Comparison of ENCODE assay signal across 1 cellular context in the genomic region with DNA sequence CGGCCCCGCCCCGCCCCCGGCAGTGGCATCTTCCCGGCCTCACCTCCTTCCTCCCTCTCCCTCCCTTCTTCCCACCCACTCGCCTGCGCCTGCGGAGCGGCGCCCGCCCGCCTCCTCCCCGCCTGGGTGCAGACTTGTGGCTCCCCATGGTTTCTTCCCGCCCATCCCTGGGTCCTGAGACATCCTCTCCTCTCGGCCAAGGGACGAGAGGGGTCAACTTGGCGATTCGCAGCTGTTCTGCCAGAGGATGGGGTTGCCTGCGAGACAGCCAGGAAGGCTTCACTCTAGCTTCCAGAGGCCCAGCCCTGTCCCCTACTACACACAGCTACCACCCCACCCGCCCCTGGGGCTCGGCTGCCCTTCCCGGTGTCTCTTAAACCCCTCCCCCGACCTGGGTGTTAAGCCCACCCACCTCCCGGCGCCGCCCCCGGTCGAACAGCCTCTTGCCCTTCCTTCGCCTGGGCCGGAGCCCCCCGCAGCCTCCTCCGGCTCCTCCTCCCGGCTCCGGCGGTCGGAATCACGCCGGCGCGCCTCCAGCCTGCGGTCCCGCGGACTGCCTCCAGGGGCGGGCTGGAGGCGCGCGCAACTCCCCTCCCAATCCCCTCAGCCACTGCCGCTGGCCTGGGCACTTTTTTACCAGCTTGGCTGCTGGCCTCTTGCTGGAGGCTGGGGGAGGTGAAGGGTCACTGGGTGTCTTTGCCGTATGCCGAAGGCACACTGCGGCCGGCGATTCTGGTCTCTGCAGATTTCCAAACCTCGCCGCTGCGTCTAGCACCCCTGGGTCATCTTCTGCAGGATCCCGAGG.
TF ChIP-seq lines count a peak whose summit lies in the region.

No MANE protein-coding gene starts in this region.

TF ChIP-seq in K562, 482 proteins besides CTCF, POLR2A, EP300 and RAD21 (continued from another document and continues in another):
- TF ChIP-seq CCAR2 (IDR thresholded peaks at IDR 0.05; ENCODE audit: low read depth, low read length) (no peak), GATAD2A (IDR thresholded peaks at IDR 0.05) (no peak), HSF4 (CRISPR knock-in tag; IDR thresholded peaks at IDR 0.05; ENCODE audit: borderline replicate concordance) (no peak), HOXB6 (CRISPR knock-in tag; IDR thresholded peaks at IDR 0.05; ENCODE audit: borderline replicate concordance) (no peak), MBD2 (IDR thresholded peaks at IDR 0.05; ENCODE audit: borderline replicate concordance, low read depth) (no peak; the same call in 1 of the 2 replicates), SAFB2 (IDR thresholded peaks at IDR 0.05; ENCODE audit: borderline replicate concordance, low read depth, low read length, severe bottlenecking) (no peak), HNRNPH1 (optimal IDR thresholded peaks at IDR 0.05; ENCODE audit: low read depth, low read length) (no peak), SAP30 (IDR thresholded peaks at IDR 0.05; ENCODE audit: borderline replicate concordance, insufficient read depth, low read depth, low read length, poor library complexity, severe bottlenecking) (no peak), ZFX (CRISPR knock-in tag; IDR thresholded peaks at IDR 0.05) (peak; percentile 52), HMGN3 (IDR thresholded peaks at IDR 0.05; ENCODE audit: borderline replicate concordance, extremely low read depth, insufficient read length, low read depth, low read length) (no peak), ILF3 (IDR thresholded peaks at IDR 0.05; ENCODE audit: borderline replicate concordance) (no peak), SMAD1 (IDR thresholded peaks at IDR 0.05; ENCODE audit: low read depth, low read length, partially characterized antibody) (no peak), FOXJ2 (tag; IDR thresholded peaks at IDR 0.05) (no peak), E2F5 (CRISPR knock-in tag; IDR thresholded peaks at IDR 0.05) (0 out of 2 replicates have a peak, but pooled peaks have one; percentile 49), AFF1 (IDR thresholded peaks at IDR 0.05; ENCODE audit: low read depth in 1 of 2, partially characterized antibody in 2 of 2) (peak in 1 of 2 experiments; percentile 19), NCOA1 (IDR thresholded peaks at IDR 0.05; ENCODE audit: low read depth) (0 out of 2 replicates have a peak, but pooled peaks have one; percentile 9), SPI1 (IDR thresholded peaks at IDR 0.05; ENCODE audit: borderline replicate concordance, low read depth, low read length) (peak; percentile 40; the same call in 1 of the 2 replicates), NBN (IDR thresholded peaks at IDR 0.05; ENCODE audit: low read depth) (peak; percentile 34; the same call in 1 of the 2 replicates), ZNF263 (CRISPR knock-in tag; IDR thresholded peaks at IDR 0.05; ENCODE audit: borderline replicate concordance) (peak; percentile 26; the same call in 1 of the 2 replicates), SRF (CRISPR knock-in tag; IDR thresholded peaks at IDR 0.05) (no peak), SRSF7 (optimal IDR thresholded peaks at IDR 0.05; ENCODE audit: low read depth, low read length) (no peak), PCBP1 (IDR thresholded peaks at IDR 0.05; ENCODE audit: low read depth, low read length, poor library complexity, severe bottlenecking) (peak; percentile 63), MIER1 (IDR thresholded peaks at IDR 0.05; ENCODE audit: low read depth) (no peak), CTBP1 (IDR thresholded peaks at IDR 0.05; ENCODE audit: borderline replicate concordance) (peak; percentile 35), COPS2 (conservative IDR thresholded peaks at IDR 0.05) (no peak), KDM5B (IDR thresholded peaks at IDR 0.05; ENCODE audit: insufficient replicate concordance, low read depth, low read length) (peak; percentile 54), PRPF4 (IDR thresholded peaks at IDR 0.05; ENCODE audit: insufficient read depth, low read depth, low read length, poor library complexity, severe bottlenecking) (no peak), ZBTB11 (CRISPR knock-in tag; IDR thresholded peaks at IDR 0.05) (peak in 1 of 3 experiments; percentile 23; a peak in 1 of 6 replicates), RBFOX2 (IDR thresholded peaks at IDR 0.05; ENCODE audit: low read depth, low read length) (0 out of 2 replicates have a peak, but pooled peaks have one; percentile 1), DLX4 (CRISPR knock-in tag; IDR thresholded peaks at IDR 0.05) (no peak), KAT7 (CRISPR knock-in tag; IDR thresholded peaks at IDR 0.05; ENCODE audit: borderline replicate concordance) (no peak), CTCFL (IDR thresholded peaks at IDR 0.05; ENCODE audit: borderline replicate concordance, insufficient read depth, low read depth, low read length, poor library complexity, severe bottlenecking) (no peak), NRF1 (conservative IDR thresholded peaks at IDR 0.05 in 1 of 2, IDR thresholded peaks at IDR 0.05 in 1 of 2) (peak; percentile 80 to 84), ZNF695 (CRISPR knock-in tag; IDR thresholded peaks at IDR 0.05) (no peak), FIP1L1 (IDR thresholded peaks at IDR 0.05; ENCODE audit: low read depth, low read length, poor library complexity, severe bottlenecking) (peak; percentile 77), RB1 (IDR thresholded peaks at IDR 0.05; ENCODE audit: low read depth) (peak; percentile 72; the same call in 1 of the 2 replicates), SMAD4 (CRISPR knock-in tag; conservative IDR thresholded peaks at IDR 0.05) (0 out of 2 replicates have a peak, but pooled peaks have one; percentile 29), ZBTB7A (IDR thresholded peaks at IDR 0.05; ENCODE audit: borderline replicate concordance, control insufficient read depth, low read depth, low read length) (peak; percentile 87), KDM1A (IDR thresholded peaks at IDR 0.05) (peak; percentile 10 to 65; a peak in 2 of 4 replicates), MYNN (IDR thresholded peaks at IDR 0.05) (0 out of 2 replicates have a peak, but pooled peaks have one; percentile 5), MYNN (CRISPR knock-in tag; IDR thresholded peaks at IDR 0.05) (no peak), MAZ (CRISPR knock-in tag; conservative IDR thresholded peaks at IDR 0.05 in 1 of 2, IDR thresholded peaks at IDR 0.05 in 1 of 2) (0 out of 4 replicates have a peak, but pooled peaks of 1 of the 2 experiments have one; percentile 16), ZNF184 (CRISPR knock-in tag; IDR thresholded peaks at IDR 0.05) (no peak)
- TF ChIP-seq, protein P1, sequence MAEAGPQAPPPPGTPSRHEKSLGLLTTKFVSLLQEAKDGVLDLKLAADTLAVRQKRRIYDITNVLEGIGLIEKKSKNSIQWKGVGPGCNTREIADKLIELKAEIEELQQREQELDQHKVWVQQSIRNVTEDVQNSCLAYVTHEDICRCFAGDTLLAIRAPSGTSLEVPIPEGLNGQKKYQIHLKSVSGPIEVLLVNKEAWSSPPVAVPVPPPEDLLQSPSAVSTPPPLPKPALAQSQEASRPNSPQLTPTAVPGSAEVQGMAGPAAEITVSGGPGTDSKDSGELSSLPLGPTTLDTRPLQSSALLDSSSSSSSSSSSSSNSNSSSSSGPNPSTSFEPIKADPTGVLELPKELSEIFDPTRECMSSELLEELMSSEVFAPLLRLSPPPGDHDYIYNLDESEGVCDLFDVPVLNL (CRISPR knock-in tag; IDR thresholded peaks at IDR 0.05; ENCODE audit: low read depth): no peak
- TF ChIP-seq, protein P2, sequence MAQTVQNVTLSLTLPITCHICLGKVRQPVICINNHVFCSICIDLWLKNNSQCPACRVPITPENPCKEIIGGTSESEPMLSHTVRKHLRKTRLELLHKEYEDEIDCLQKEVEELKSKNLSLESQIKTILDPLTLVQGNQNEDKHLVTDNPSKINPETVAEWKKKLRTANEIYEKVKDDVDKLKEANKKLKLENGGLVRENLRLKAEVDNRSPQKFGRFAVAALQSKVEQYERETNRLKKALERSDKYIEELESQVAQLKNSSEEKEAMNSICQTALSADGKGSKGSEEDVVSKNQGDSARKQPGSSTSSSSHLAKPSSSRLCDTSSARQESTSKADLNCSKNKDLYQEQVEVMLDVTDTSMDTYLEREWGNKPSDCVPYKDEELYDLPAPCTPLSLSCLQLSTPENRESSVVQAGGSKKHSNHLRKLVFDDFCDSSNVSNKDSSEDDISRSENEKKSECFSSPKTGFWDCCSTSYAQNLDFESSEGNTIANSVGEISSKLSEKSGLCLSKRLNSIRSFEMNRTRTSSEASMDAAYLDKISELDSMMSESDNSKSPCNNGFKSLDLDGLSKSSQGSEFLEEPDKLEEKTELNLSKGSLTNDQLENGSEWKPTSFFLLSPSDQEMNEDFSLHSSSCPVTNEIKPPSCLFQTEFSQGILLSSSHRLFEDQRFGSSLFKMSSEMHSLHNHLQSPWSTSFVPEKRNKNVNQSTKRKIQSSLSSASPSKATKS (CRISPR knock-in tag; IDR thresholded peaks at IDR 0.05): no peak
- TF ChIP-seq, protein P3, sequence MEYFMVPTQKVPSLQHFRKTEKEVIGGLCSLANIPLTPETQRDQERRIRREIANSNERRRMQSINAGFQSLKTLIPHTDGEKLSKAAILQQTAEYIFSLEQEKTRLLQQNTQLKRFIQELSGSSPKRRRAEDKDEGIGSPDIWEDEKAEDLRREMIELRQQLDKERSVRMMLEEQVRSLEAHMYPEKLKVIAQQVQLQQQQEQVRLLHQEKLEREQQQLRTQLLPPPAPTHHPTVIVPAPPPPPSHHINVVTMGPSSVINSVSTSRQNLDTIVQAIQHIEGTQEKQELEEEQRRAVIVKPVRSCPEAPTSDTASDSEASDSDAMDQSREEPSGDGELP (CRISPR knock-in tag; IDR thresholded peaks at IDR 0.05; ENCODE audit: borderline replicate concordance): peak; percentile 80
